15 cellular contexts compared by ENCODE assay signal in the genomic region with DNA sequence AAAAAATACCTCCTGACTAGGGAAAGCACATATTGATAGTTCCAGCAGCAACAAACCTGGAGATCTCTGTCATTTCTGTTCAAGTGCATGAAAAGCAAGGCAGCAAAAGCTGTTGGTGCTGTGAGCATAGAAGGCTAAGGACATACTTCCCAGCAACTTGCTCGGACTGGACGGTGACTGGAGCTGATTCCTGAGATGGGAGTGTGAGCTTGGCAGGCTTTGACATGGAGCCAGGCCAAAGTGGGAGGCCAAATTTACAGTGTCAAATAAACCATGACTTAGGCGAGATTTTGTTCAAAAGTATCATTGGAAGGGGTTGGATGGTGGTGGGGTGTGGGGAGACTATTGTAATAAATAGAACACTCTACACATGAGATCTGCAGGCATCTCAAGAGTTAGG. TPM values are rescaled to one million over a fixed set of nuclear protein-coding genes. Genes with fewer than 3 reads are reported as not detected.
DNase-seq lines count a peak whose midpoint lies in the region; TF ChIP-seq lines count a peak whose summit lies in the region.
"Had no signal": no experiment of that assay in that cellular context is flagged by ENCODE, and none has a peak within 500 bp of the region (broad histone marks: within the 10 kb centered on the region; RNA-seq: fewer than 3 reads in every experiment).

No MANE protein-coding gene starts in this region.

- H3K4me3 ChIP-seq in adipocyte (ENCODE audit: low read length) (peak overlapping the region; percentile 66), fibroblast of lung (replicated peaks in 1 of 4; ENCODE audit: control extremely low read depth in 1 of 4, insufficient read depth in 1 of 4, low read depth in 3 of 4, low read length in 4 of 4) (peak overlapping the region in 1 of 4 experiments; percentile 21), spleen (no peak overlapping the region)
- H3K4me3 ChIP-seq: ascending aorta had no signal

- WGBS in spleen, 5 donors, result 77 to 89% (median 79%) methylated on average over 3 of the region's 3 CpGs

- peak overlapping the region; percentile 23 for H2AFZ ChIP-seq in fibroblast of lung (ENCODE audit: low read length)

- H3K4me2 ChIP-seq in fibroblast of lung (ENCODE audit: extremely low read depth, insufficient read depth, low read length), result peak overlapping the region; percentile 75

- H3K79me2 ChIP-seq in fibroblast of lung (ENCODE audit: control insufficient read depth, insufficient read depth, low read length), result no peaks in the 10 kb centered on the region

- TF ChIP-seq POLR2A in spleen (IDR thresholded peaks at IDR 0.05), result no peak

- DNase-seq in adipocyte (ENCODE audit: low read depth), result no peak
- DNase-seq in fibroblast of lung (ENCODE audit: low read depth in 2 of 2), result peak; percentile 43 to 55
- peak; percentile 30 for DNase-seq in mucosa of gallbladder (ENCODE audit: low spot score)
- DNase-seq in ureter (ENCODE audit: low spot score), result peak; percentile 65
- DNase-seq in spleen, result no peak
- no peak for DNase-seq in activated gamma-delta T cell treated with Interleukin-2 at 50 U/mL for 16 hours
- DNase-seq in COLO829 (ENCODE audit: low spot score), result no peak
- DNase-seq in medulla oblongata (ENCODE audit: extremely low spot score), result no peak
- DNase-seq: activated CD8-positive, alpha-beta T cell treated with anti-CD3 and anti-CD28 coated beads for 36 hours; effector CD8-positive, alpha-beta T cell; NCI-H1092 treated with DMSO at 0.1 percent for 48 hours; NCI-H345; trophoblast cell had no signal

- H3K36me3 ChIP-seq in adipocyte (ENCODE audit: control insufficient read depth, insufficient read depth, low read length, severe bottlenecking) (no peaks in the 10 kb centered on the region), fibroblast of lung (ENCODE audit: control insufficient read depth, insufficient read depth, low read length) (no peaks in the 10 kb centered on the region), spleen (no peaks in the 10 kb centered on the region)
- H3K36me3 ChIP-seq: ascending aorta had no signal

- intact Hi-C loops in spleen (cut with DNase I; ENCODE audit: low total_unique reads), result no loop called here

- H4K20me1 ChIP-seq in fibroblast of lung (ENCODE audit: control insufficient read depth, extremely low read depth, insufficient read depth, low read length), result no peaks in the 10 kb centered on the region

- H3K4me1 ChIP-seq in adipocyte (ENCODE audit: control insufficient read depth, insufficient read depth, low read length), result peaks cover 12% of the 10 kb centered on the region
- H3K4me1 ChIP-seq in fibroblast of lung (ENCODE audit: control insufficient read depth, extremely low read depth, insufficient read depth, low read length), result peaks cover 4% of the 10 kb centered on the region
- peaks cover 0 to 13% (median 8%) of the 10 kb centered on the region in 6 donors for H3K4me1 ChIP-seq in spleen

- TF ChIP-seq CTCF in fibroblast of lung (conservative IDR thresholded peaks at IDR 0.05 in 1 of 2, IDR thresholded peaks at IDR 0.05 in 1 of 2; ENCODE audit: low read depth in 1 of 2, low read length in 2 of 2), result no peak
- no peak for TF ChIP-seq CTCF in spleen (IDR thresholded peaks at IDR 0.05 in 8 of 11, conservative IDR thresholded peaks at IDR 0.05 in 3 of 11)

- H3K9ac ChIP-seq in adipocyte (ENCODE audit: low read length), result peak overlapping the region; percentile 45
- H3K9ac ChIP-seq in fibroblast of lung (ENCODE audit: insufficient read depth, low read length), result no peak overlapping the region

- H3K9me3 ChIP-seq in adipocyte (ENCODE audit: control insufficient read depth, low read length) (no peaks in the 10 kb centered on the region), fibroblast of lung (ENCODE audit: control insufficient read depth, insufficient read depth, low read depth, low read length) (no peaks in the 10 kb centered on the region), spleen (no peaks in the 10 kb centered on the region)
- H3K9me3 ChIP-seq: ascending aorta had no signal

- H3K27me3 ChIP-seq in adipocyte (replicated peaks; ENCODE audit: control insufficient read depth, insufficient read depth, low read length) (no peaks in the 10 kb centered on the region), fibroblast of lung (ENCODE audit: control insufficient read depth, insufficient read depth, low read length) (no peaks in the 10 kb centered on the region), spleen (replicated peaks in 1 of 7) (no peaks in the 10 kb centered on the region)
- H3K27me3 ChIP-seq: ascending aorta had no signal

- H3K27ac ChIP-seq in fibroblast of lung (ENCODE audit: insufficient read depth, low read length) (peak overlapping the region; percentile 1), spleen (no peak overlapping the region)
- H3K27ac ChIP-seq: ascending aorta, C4-2B had no signal

RNA-seq across cellular contexts. Expression of a gene that starts 5.9 kb away (rescaled TPM):
- 40.3 and 45.4 TPM in 2 replicates for total RNA-seq in fibroblast of lung
- polyA plus RNA-seq in fibroblast of lung, result 38.0 and 45.6 TPM in 2 replicates
- polyA plus RNA-seq in fibroblast of lung (2012), result 35.5 and 44.3 TPM in 2 replicates
- 0.67 and 0.94 TPM in 2 replicates for polyA minus RNA-seq in fibroblast of lung (ENCODE audit: low replicate concordance)
- 73.7 TPM for total RNA-seq in mucosa of gallbladder
- 112 TPM for total RNA-seq in ureter
- total RNA-seq in spleen, result 100 to 1,000 TPM in 6 of 7 donors, 10 to 100 TPM in 1; 99.5 to 204 (median 128) TPM
- 100 to 1,000 TPM; 123 to 190 (median 141) TPM for polyA plus RNA-seq in spleen

RNA-seq across cellular contexts. Expression of a gene that starts 38.4 kb away (rescaled TPM):
- 9.2 and 13.5 TPM in 2 replicates for total RNA-seq in fibroblast of lung
- 20.0 and 28.3 TPM in 2 replicates for polyA plus RNA-seq in fibroblast of lung
- 18.0 and 22.8 TPM in 2 replicates for polyA plus RNA-seq in fibroblast of lung (2012)
- polyA minus RNA-seq in fibroblast of lung (ENCODE audit: low replicate concordance), result 31.4 and 33.5 TPM in 2 replicates
- total RNA-seq in mucosa of gallbladder, result 12.9 TPM
- total RNA-seq in ureter, result 26.4 TPM
- total RNA-seq in spleen, result 10 to 100 TPM; 12.4 to 22.9 (median 17.6) TPM
- polyA plus RNA-seq in spleen, result 1 to 10 TPM; 2.9 to 7.1 (median 6.8) TPM

Comparison
In these comparisons a context has a peak if more than half of its experiments do, and no peak if none do; other contexts are left out.
1. DNase-seq: peak in fibroblast of lung (2 of 2), mucosa of gallbladder (single experiment) and ureter (single experiment); none in adipocyte (single experiment), spleen (single experiment), activated gamma-delta T cell treated with Interleukin-2 at 50 U/mL for 16 hours (single experiment), COLO829 (single experiment) and medulla oblongata (single experiment).